In genomic region chr9:38057416-38058195, GRCh38 we compare ENCODE assay signal across 8 cellular contexts. TPM values are rescaled to one million over a fixed set of nuclear protein-coding genes. Genes with fewer than 3 reads are reported as not detected.
DNase-seq lines count a peak whose midpoint lies in the region; ATAC-seq and TF ChIP-seq lines count a peak whose summit lies in the region.

No MANE protein-coding gene starts in this region.

- H3F3A ChIP-seq in Loucy (ENCODE audit: low read depth) = no peaks in the 10 kb centered on the region

- H3K27ac ChIP-seq in left lung = peak overlapping the region in 1 of 2 donors; percentile 60
- peak overlapping the region; percentile 7 to 50 for H3K27ac ChIP-seq in thoracic aorta
- H3K27ac ChIP-seq in brain microvascular endothelial cell = no peak overlapping the region

- H3K4me3 ChIP-seq in Loucy (ENCODE audit: low read length, poor library complexity, severe bottlenecking) (no peak overlapping the region), left lung (no peak overlapping the region), thoracic aorta (no peak overlapping the region), brain microvascular endothelial cell (ENCODE audit: low read depth, low read length) (no peak overlapping the region)

- H3K9me2 ChIP-seq in Loucy (replicated peaks; ENCODE audit: low read depth, low read length) = no peaks in the 10 kb centered on the region

- intact Hi-C loops in left lung (cut with DNase I) = no loop called here

- DNase-seq in left lung (no peak), thoracic aorta (ENCODE audit: low spot score) (no peak), brain microvascular endothelial cell (no peak), putamen (ENCODE audit: low spot score) (no peak)

- ATAC-seq in SK-N-SH treated with all-trans-retinoic acid at 6 μM for 48 hours (peak; percentile 28), left lung (peak; percentile 77), thoracic aorta (ENCODE audit: insufficient number of reproducible peaks, low FRiP score, low read depth) (no peak), GM19467 (IDR thresholded peaks at IDR 0.05; ENCODE audit: unreplicated experiment) (no peak), HG03439 (IDR thresholded peaks at IDR 0.05; ENCODE audit: unreplicated experiment) (no peak)

- H3K36me3 ChIP-seq in Loucy (ENCODE audit: insufficient read depth, low read length) (no peaks in the 10 kb centered on the region), left lung (no peaks in the 10 kb centered on the region), thoracic aorta (no peaks in the 10 kb centered on the region), brain microvascular endothelial cell (replicated peaks) (no peaks in the 10 kb centered on the region)

- no peak overlapping the region for H3K9ac ChIP-seq in Loucy (ENCODE audit: low read depth, low read length, poor library complexity, severe bottlenecking)

- H3K9me3 ChIP-seq in Loucy (ENCODE audit: insufficient read depth, low read depth, low read length) = no peaks in the 10 kb centered on the region
- H3K9me3 ChIP-seq in left lung = no peaks in the 10 kb centered on the region
- H3K9me3 ChIP-seq in thoracic aorta = no peaks in the 10 kb centered on the region

- H3K79me2 ChIP-seq in Loucy (ENCODE audit: insufficient read depth, low read length) = no peaks in the 10 kb centered on the region

- peaks cover 7% of the 10 kb centered on the region for H3K4me1 ChIP-seq in Loucy (ENCODE audit: insufficient read depth, low read length, poor library complexity, severe bottlenecking)
- peaks cover 13 to 45% of the 10 kb centered on the region in 2 donors for H3K4me1 ChIP-seq in left lung
- H3K4me1 ChIP-seq in thoracic aorta (ENCODE audit: control insufficient read depth in 1 of 2, low read depth in 2 of 2) = peaks cover 12 to 67% of the 10 kb centered on the region in 2 donors

- peak overlapping the region; percentile 26 for H3K4me2 ChIP-seq in Loucy (ENCODE audit: low read depth, low read length, poor library complexity, severe bottlenecking)

- no peaks in the 10 kb centered on the region for H4K20me1 ChIP-seq in Loucy (ENCODE audit: insufficient read depth, low read length, poor library complexity, severe bottlenecking)

- TF ChIP-seq CTCF in Loucy (conservative IDR thresholded peaks at IDR 0.05; ENCODE audit: low read length) = no peak
- no peak for TF ChIP-seq CTCF in left lung (IDR thresholded peaks at IDR 0.05)
- no peak for TF ChIP-seq CTCF in thoracic aorta (IDR thresholded peaks at IDR 0.05)
- no peak for TF ChIP-seq CTCF in brain microvascular endothelial cell (IDR thresholded peaks at IDR 0.05; ENCODE audit: low read depth, low read length, missing control alignments)

- H3K27me3 ChIP-seq in Loucy (ENCODE audit: insufficient read depth, low read length, poor library complexity, severe bottlenecking) (no peaks in the 10 kb centered on the region), left lung (no peaks in the 10 kb centered on the region), thoracic aorta (replicated peaks; ENCODE audit: insufficient read depth) (no peaks in the 10 kb centered on the region), brain microvascular endothelial cell (replicated peaks) (no peaks in the 10 kb centered on the region)

- no peak overlapping the region for H2AFZ ChIP-seq in Loucy (ENCODE audit: low read length)

- in situ Hi-C loops in brain microvascular endothelial cell (cut with HindIII; ENCODE audit: low pct_ligation_motif_present, low sequenced_read_pairs) = no loop called here

TF ChIP-seq in SK-N-SH treated with all-trans-retinoic acid at 6 μM for 48 hours, 23 proteins besides CTCF, POLR2A, EP300 and RAD21:
- TF ChIP-seq POU6F1 (CRISPR knock-in tag; IDR thresholded peaks at IDR 0.05; ENCODE audit: borderline replicate concordance, low read depth) (no peak), TCF4 (CRISPR knock-in tag; IDR thresholded peaks at IDR 0.05; ENCODE audit: borderline replicate concordance) (no peak), ZFP30 (CRISPR knock-in tag; IDR thresholded peaks at IDR 0.05) (no peak), ISL1 (CRISPR knock-in tag; IDR thresholded peaks at IDR 0.05) (no peak), ZNF70 (CRISPR knock-in tag; IDR thresholded peaks at IDR 0.05) (no peak), CREB5 (CRISPR knock-in tag; IDR thresholded peaks at IDR 0.05; ENCODE audit: low read depth) (no peak), BACH2 (CRISPR knock-in tag; IDR thresholded peaks at IDR 0.05; ENCODE audit: borderline replicate concordance) (no peak), OSR1 (CRISPR knock-in tag; IDR thresholded peaks at IDR 0.05) (no peak), ZFP3 (CRISPR knock-in tag; IDR thresholded peaks at IDR 0.05) (no peak), CSDC2 (CRISPR knock-in tag; IDR thresholded peaks at IDR 0.05) (no peak)

RNA-seq across cellular contexts. Expression of gene SHB, which starts 11.4 kb away (rescaled TPM):
- 10 to 100 TPM; 26.7 to 26.8 TPM for total RNA-seq in left lung
- total RNA-seq in thoracic aorta = 10 to 100 TPM; 41.7 to 57.9 TPM

Comparison
In these comparisons a context has a peak if more than half of its experiments do, and no peak if none do; other contexts are left out.
1. ATAC-seq: peak in SK-N-SH treated with all-trans-retinoic acid at 6 μM for 48 hours (single experiment) and left lung (single experiment); none in thoracic aorta (single experiment), GM19467 (single experiment) and HG03439 (single experiment).